ENCODE assay signal across 8 cellular contexts in genomic region chr16:21554795-21555585, GRCh38. TPM values are rescaled to one million over a fixed set of nuclear protein-coding genes. Genes with fewer than 3 reads are reported as not detected.
DNase-seq lines count a peak whose midpoint lies in the region; ATAC-seq and TF ChIP-seq lines count a peak whose summit lies in the region.

No MANE protein-coding gene starts in this region.

- WGBS in liver, result 36% methylated on average over 41 of the region's 41 CpGs

- H3K9me3 Mint-ChIP-seq in activated CD4-positive, alpha-beta T cell treated with anti-CD3 and anti-CD28 coated beads, Interleukin-2, amount 10 ng/mL, durations not matched to agents 24 days and 14 days, result no peaks in the 10 kb centered on the region

- peak; percentile 98 for TF ChIP-seq CTCF in liver (IDR thresholded peaks at IDR 0.05; ENCODE audit: low read depth, low read length, missing input control)

- H3K4me1 Mint-ChIP-seq in activated CD4-positive, alpha-beta T cell treated with anti-CD3 and anti-CD28 coated beads, Interleukin-2, amount 10 ng/mL, durations not matched to agents 24 days and 14 days, result peaks cover 7% of the 10 kb centered on the region

- H3K36me3 Mint-ChIP-seq in activated CD4-positive, alpha-beta T cell treated with anti-CD3 and anti-CD28 coated beads, Interleukin-2, amount 10 ng/mL, durations not matched to agents 24 days and 14 days (ENCODE audit: low read depth), result no peaks in the 10 kb centered on the region

- H3K36me3 ChIP-seq in liver (ENCODE audit: control insufficient read depth in 4 of 4, insufficient read depth in 3 of 4, low read depth in 1 of 4, low read length in 3 of 4), result no peaks in the 10 kb centered on the region

- H3K4me1 ChIP-seq in liver (ENCODE audit: control insufficient read depth in 4 of 4, insufficient read depth in 4 of 4, low read length in 3 of 4), result peaks cover 0 to 7% (median 4%) of the 10 kb centered on the region in 4 donors

- H3K27ac Mint-ChIP-seq in activated CD4-positive, alpha-beta T cell treated with anti-CD3 and anti-CD28 coated beads, Interleukin-2, amount 10 ng/mL, durations not matched to agents 24 days and 14 days, result peak overlapping the region; percentile 84

- H3K27ac ChIP-seq in liver (ENCODE audit: low read depth in 1 of 2, low read length in 2 of 2), result no peak overlapping the region

- peak overlapping the region; percentile 7 to 51 for H3K9ac ChIP-seq in liver (ENCODE audit: low read depth in 1 of 2, low read length in 2 of 2)

- peak overlapping the region; percentile 71 for H3K4me3 Mint-ChIP-seq in activated CD4-positive, alpha-beta T cell treated with anti-CD3 and anti-CD28 coated beads, Interleukin-2, amount 10 ng/mL, durations not matched to agents 24 days and 14 days

- peaks cover 0 to 4% (median under 1%) of the 10 kb centered on the region in 4 donors for H3K27me3 ChIP-seq in liver (ENCODE audit: control insufficient read depth in 4 of 4, insufficient read depth in 4 of 4, low read length in 3 of 4)

- H3K27me3 Mint-ChIP-seq in activated CD4-positive, alpha-beta T cell treated with anti-CD3 and anti-CD28 coated beads, Interleukin-2, amount 10 ng/mL, durations not matched to agents 24 days and 14 days, result peaks cover 2% of the 10 kb centered on the region

- H3K4me3 ChIP-seq in liver (ENCODE audit: low read depth in 1 of 3, low read length in 3 of 3), result no peak overlapping the region

- intact Hi-C loops in activated CD4-positive, alpha-beta T cell treated with anti-CD3 and anti-CD28 coated beads, Interleukin-2, amount 10 ng/mL, durations not matched to agents 24 days and 14 days (cut with micrococcal nuclease), result loop anchor here (1.0 to 10.0 kb wide), 4 partner anchors 36 to 400 kb away; partner anchors contain the start of genes DNAH3 and LDAF1

- no peaks in the 10 kb centered on the region for H3K9me3 ChIP-seq in liver (ENCODE audit: control insufficient read depth in 4 of 4, low read length in 3 of 4)

- DNase-seq in CD1c-positive myeloid dendritic cell (ENCODE audit: extremely low spot score) (peak; percentile 98), NCI-H526 treated with DMSO at 0.1 percent for 48 hours (lab: John Stamatoyannopoulos, UW) (peak; percentile 38), dedifferentiated amniotic fluid mesenchymal stem cell (ENCODE audit: extremely low spot score) (peak; percentile 70)
- DNase-seq in activated CD4-positive, alpha-beta T cell treated with anti-CD3 and anti-CD28 coated beads, Interleukin-2, amount 10 ng/mL, durations not matched to agents 24 days and 14 days, result peak; percentile 98
- DNase-seq in stimulated activated CD4-positive, alpha-beta T cell treated with anti-CD3 and anti-CD28 coated beads, Interleukin-4, amount 100 ng/mL, for 4 hours, result peak; percentile 86 to 91

- ATAC-seq in GM19452 (IDR thresholded peaks at IDR 0.05; ENCODE audit: unreplicated experiment) (peak; percentile 97), HG03558 (IDR thresholded peaks at IDR 0.05; ENCODE audit: extremely low read depth, unreplicated experiment) (peak; percentile 93)

- TF ChIP-seq RAD21 in liver (IDR thresholded peaks at IDR 0.05), result peak; percentile 99

TF ChIP-seq in liver, 16 proteins besides CTCF, POLR2A, EP300 and RAD21:
- TF ChIP-seq, protein P1, sequence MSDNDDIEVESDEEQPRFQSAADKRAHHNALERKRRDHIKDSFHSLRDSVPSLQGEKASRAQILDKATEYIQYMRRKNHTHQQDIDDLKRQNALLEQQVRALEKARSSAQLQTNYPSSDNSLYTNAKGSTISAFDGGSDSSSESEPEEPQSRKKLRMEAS (IDR thresholded peaks at IDR 0.05), result no peak
- TF ChIP-seq YY1 (IDR thresholded peaks at IDR 0.05), result no peak
- TF ChIP-seq HNF4G (IDR thresholded peaks at IDR 0.05), result no peak
- no peak for TF ChIP-seq GABPA (IDR thresholded peaks at IDR 0.05 in 1 of 2, conservative IDR thresholded peaks at IDR 0.05 in 1 of 2)
- TF ChIP-seq ZBTB33 (IDR thresholded peaks at IDR 0.05), result no peak

RNA-seq across cellular contexts. Expression of gene METTL9, which starts 44.4 kb away (rescaled TPM):
- total RNA-seq in activated CD4-positive, alpha-beta T cell treated with anti-CD3 and anti-CD28 coated beads, Interleukin-2, amount 10 ng/mL, durations not matched to agents 24 days and 14 days, result 65.6 and 66.7 TPM in 2 replicates
- 10 to 100 TPM; 22.8 to 57.3 TPM for total RNA-seq in liver
- 10 to 100 TPM in 1 of 2 donors, 1 to 10 TPM in 1; 9.3 to 11.6 TPM for polyA plus RNA-seq in liver

Comparison
In these comparisons a context has a peak if more than half of its experiments do, and no peak if none do; other contexts are left out.
1. DNase-seq: peak in every context shown above with its lines; median percentile 98 in CD1c-positive myeloid dendritic cell; 98 in activated CD4-positive, alpha-beta T cell treated with anti-CD3 and anti-CD28 coated beads, Interleukin-2, amount 10 ng/mL, durations not matched to agents 24 days and 14 days; 88 in stimulated activated CD4-positive, alpha-beta T cell treated with anti-CD3 and anti-CD28 coated beads, Interleukin-4, amount 100 ng/mL, for 4 hours; 70 in dedifferentiated amniotic fluid mesenchymal stem cell; 38 in NCI-H526 treated with DMSO at 0.1 percent for 48 hours.